Comparison of ENCODE assay signal across 16 cellular contexts in genomic region chr1:230422221-230422981, GRCh38. TPM values are rescaled to one million over a fixed set of nuclear protein-coding genes. Genes with fewer than 3 reads are reported as not detected.
DNase-seq lines count a peak whose midpoint lies in the region; ATAC-seq and TF ChIP-seq lines count a peak whose summit lies in the region.
"Had no signal": no experiment of that assay in that cellular context is flagged by ENCODE, and none has a peak within 500 bp of the region (broad histone marks: within the 10 kb centered on the region; RNA-seq: fewer than 3 reads in every experiment).

No MANE protein-coding gene starts in this region.

- H3K9me3 ChIP-seq in effector memory CD4-positive, alpha-beta T cell (ENCODE audit: control insufficient read depth, low read length), result no peaks in the 10 kb centered on the region
- no peaks in the 10 kb centered on the region for H3K9me3 ChIP-seq in body of pancreas

- TF ChIP-seq POLR2A in body of pancreas (IDR thresholded peaks at IDR 0.05), result no peak

- H3K4me3 ChIP-seq in effector memory CD4-positive, alpha-beta T cell (ENCODE audit: insufficient read depth, low read depth, low read length, poor library complexity, severe bottlenecking), result no peak overlapping the region
- no peak overlapping the region for H3K4me3 ChIP-seq in body of pancreas
- H3K4me3 ChIP-seq: A549 had no signal

- peaks cover 35% of the 10 kb centered on the region for H3K27me3 ChIP-seq in effector memory CD4-positive, alpha-beta T cell (replicated peaks; ENCODE audit: control insufficient read depth, insufficient read depth, low read length, poor library complexity, severe bottlenecking)
- no peaks in the 10 kb centered on the region for H3K27me3 ChIP-seq in body of pancreas

- peaks cover 7% of the 10 kb centered on the region for H3K4me1 ChIP-seq in effector memory CD4-positive, alpha-beta T cell (ENCODE audit: control insufficient read depth, insufficient read depth, low read length, poor library complexity, severe bottlenecking)
- H3K4me1 ChIP-seq in body of pancreas, result peaks cover 27% of the 10 kb centered on the region

- H3K36me3 ChIP-seq in effector memory CD4-positive, alpha-beta T cell (ENCODE audit: control insufficient read depth, insufficient read depth, low read length), result no peaks in the 10 kb centered on the region
- no peaks in the 10 kb centered on the region for H3K36me3 ChIP-seq in body of pancreas (replicated peaks in 1 of 2; ENCODE audit: insufficient read depth in 1 of 2, low read depth in 2 of 2)

- H3K27ac ChIP-seq in cingulate gyrus (ENCODE audit: low read depth, low read length), result peak overlapping the region; percentile 62
- peak overlapping the region; percentile 65 for H3K27ac ChIP-seq in temporal lobe (ENCODE audit: low read depth, low read length)
- H3K27ac ChIP-seq in effector memory CD4-positive, alpha-beta T cell (ENCODE audit: insufficient read depth, low read length, poor library complexity, severe bottlenecking), result no peak overlapping the region
- no peak overlapping the region for H3K27ac ChIP-seq in body of pancreas
- H3K27ac ChIP-seq: A549 had no signal

- intact Hi-C loops in body of pancreas (cut with DNase I), result no loop called here

- ATAC-seq in GM21390 (IDR thresholded peaks at IDR 0.05; ENCODE audit: unreplicated experiment), result no peak
- no peak for ATAC-seq in body of pancreas
- ATAC-seq: A549 had no signal

- 53 to 72% methylated on average over 14 of the region's 14 CpGs for WGBS in body of pancreas, 2 donors

- DNase-seq in NCI-H1436 (lab: John Stamatoyannopoulos, UW), result peak; percentile 34
- DNase-seq in NCI-H1436 treated with DMSO at 0.1 percent for 48 hours (lab: John Stamatoyannopoulos, UW), result no peak
- peak; percentile 81 for DNase-seq in NCI-H2171 treated with DMSO at 0.1 percent for 48 hours (lab: John Stamatoyannopoulos, UW)
- no peak for DNase-seq in effector memory CD4-positive, alpha-beta T cell
- DNase-seq in body of pancreas, result no peak
- DNase-seq: activated effector memory CD4-positive, alpha-beta T cell treated with anti-CD3 and anti-CD28 coated beads, Interleukin-2, amount 50 U/mL, for 16 hours; effector CD4-positive, alpha-beta T cell; naive B cell; NCI-H2081 treated with DMSO at 0.1 percent for 48 hours; stimulated activated CD4-positive, alpha-beta T cell treated with anti-CD3 and anti-CD28 coated beads, Interleukin-2, amount 100 ng/mL, for 24 hours; stimulated activated CD8-positive, alpha-beta memory T cell treated with anti-CD3 and anti-CD28 coated beads, Interleukin-4, amount 100 ng/mL, for 48 hours; trophoblast cell had no signal

- TF ChIP-seq CTCF in body of pancreas (IDR thresholded peaks at IDR 0.05), result no peak

RNA-seq across cellular contexts. Expression of gene PGBD5, which starts 3.7 kb away (rescaled TPM):
- total RNA-seq in temporal lobe (20.7 TPM), body of pancreas (1 to 10 TPM; 2.6 to 4.3 TPM)

Comparison
In these comparisons a context has a peak if more than half of its experiments do, and no peak if none do; other contexts are left out.
1. DNase-seq: peak in NCI-H1436 (single experiment) and NCI-H2171 treated with DMSO at 0.1 percent for 48 hours (single experiment); none in NCI-H1436 treated with DMSO at 0.1 percent for 48 hours (single experiment), effector memory CD4-positive, alpha-beta T cell (0 of 3) and body of pancreas (0 of 4).
2. H3K27ac ChIP-seq: peak in cingulate gyrus (single experiment) and temporal lobe (single experiment); none in effector memory CD4-positive, alpha-beta T cell (single experiment) and body of pancreas (0 of 4).